ENCODE assay signal across 25 cellular contexts in genomic region chr17:71724339-71724738, GRCh38.
"Had no signal": no experiment of that assay in that cellular context is flagged by ENCODE, and none has a peak within 500 bp of the region (broad histone marks: within the 10 kb centered on the region; RNA-seq: fewer than 3 reads in every experiment).

No MANE protein-coding gene starts in this region.

- H3K27ac ChIP-seq: coronary artery, dorsolateral prefrontal cortex, epithelial cell of prostate, esophagus muscularis mucosa, foreskin keratinocyte, gastroesophageal sphincter, heart left ventricle, hepatocyte, left lung, lower lobe of right lung had no signal

- H3K4me3 ChIP-seq: coronary artery, dorsolateral prefrontal cortex, esophagus muscularis mucosa, gastroesophageal sphincter, heart left ventricle, hepatocyte, left lung, lower lobe of right lung, mucosa of descending colon had no signal

- H3K36me3 ChIP-seq: esophagus muscularis mucosa, gastroesophageal sphincter, heart left ventricle, left lung, lower lobe of right lung had no signal

- H3K9me3 ChIP-seq: esophagus muscularis mucosa, gastroesophageal sphincter, heart left ventricle, left lung, lower lobe of right lung, mucosa of descending colon had no signal

- FAIRE-seq: colon, endothelial cell of umbilical vein, frontal cortex had no signal

- H3K4me2 ChIP-seq: hepatocyte had no signal

- H3K79me2 ChIP-seq: hepatocyte had no signal

- ATAC-seq: foreskin keratinocyte, gastroesophageal sphincter, heart left ventricle, left cardiac atrium, left lung, left ventricle myocardium superior, lower lobe of right lung, mucosa of descending colon had no signal

- DNase-seq: dermis blood vessel endothelial cell; dorsolateral prefrontal cortex; effector CD4-positive, alpha-beta T cell; effector memory CD4-positive, alpha-beta T cell; erythroblast; heart left ventricle; hypothalamus; immature natural killer cell; islet precursor cell; left cardiac atrium; left lung; left ventricle myocardium superior; lower lobe of right lung; mesenchymal stem cell; mucosa of descending colon; naive B cell had no signal

- H2AFZ ChIP-seq: hepatocyte had no signal

- H3K27me3 ChIP-seq: dorsolateral prefrontal cortex, esophagus muscularis mucosa, foreskin keratinocyte, gastroesophageal sphincter, heart left ventricle, hepatocyte, left lung had no signal

- H3K4me1 ChIP-seq: esophagus muscularis mucosa, foreskin keratinocyte, heart left ventricle, left lung, lower lobe of right lung had no signal
